In the genomic region with DNA sequence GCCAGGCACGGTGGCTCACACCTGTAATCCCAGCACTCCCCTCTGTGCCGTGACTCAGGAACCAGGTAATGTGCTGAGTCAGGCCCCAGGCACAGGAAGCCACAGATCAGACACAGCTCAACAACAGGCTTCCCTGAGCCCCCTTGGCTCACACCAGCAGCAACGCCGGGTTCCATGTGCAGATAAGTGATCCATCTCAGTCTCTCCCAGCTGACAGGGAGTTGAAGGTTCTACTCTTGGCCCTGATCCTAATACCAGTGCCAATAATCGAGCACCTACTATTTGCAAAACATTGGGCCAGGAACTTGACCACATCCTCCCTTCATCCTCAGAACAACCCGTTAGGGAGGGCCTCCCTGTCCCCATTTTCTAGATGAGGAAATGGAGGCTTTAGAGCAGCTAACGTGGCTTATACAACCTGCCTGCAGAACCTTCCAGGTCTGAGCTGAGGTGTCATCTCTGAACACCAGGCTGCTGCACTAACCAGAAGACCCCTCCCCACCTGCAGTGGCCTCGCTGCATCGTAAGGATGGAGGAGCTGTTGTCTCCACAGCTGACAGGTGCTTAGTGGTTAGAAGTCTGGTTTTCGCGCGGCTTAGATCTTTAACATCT, we compare ENCODE assay signal across 8 cellular contexts.
A peak's percentile ranks its signal among the peaks of the same experiment; 100 is the strongest.
DNase-seq lines count a peak whose midpoint lies in the region; ATAC-seq and TF ChIP-seq lines count a peak whose summit lies in the region.
"Had no signal": no experiment of that assay in that cellular context is flagged by ENCODE, and none has a peak within 500 bp of the region (broad histone marks: within the 10 kb centered on the region; RNA-seq: fewer than 3 reads in every experiment).

No MANE protein-coding gene starts in this region.

- ATAC-seq in GM21786 (IDR thresholded peaks at IDR 0.05; ENCODE audit: unreplicated experiment) = peak; percentile 27
- peak; percentile 63 for ATAC-seq in central memory CD8-positive, alpha-beta T cell (replicated peaks; ENCODE audit: extremely low read depth, poor library complexity, severe bottlenecking)

- peaks cover 40% of the 10 kb centered on the region for H3K36me3 Mint-ChIP-seq in central memory CD8-positive, alpha-beta T cell (ENCODE audit: insufficient read depth)

- TF ChIP-seq POLR2A in transverse colon (IDR thresholded peaks at IDR 0.05) = no peak

- intact Hi-C loops in transverse colon (cut with DNase I; ENCODE audit: low total_unique reads) = no loop called here

- no peak for TF ChIP-seq EP300 in transverse colon (IDR thresholded peaks at IDR 0.05; ENCODE audit: low read depth)

- H3K9me3 Mint-ChIP-seq in central memory CD8-positive, alpha-beta T cell = no peaks in the 10 kb centered on the region

- TF ChIP-seq CTCF in transverse colon (IDR thresholded peaks at IDR 0.05) = no peak

- H3K27ac Mint-ChIP-seq in central memory CD8-positive, alpha-beta T cell (ENCODE audit: low read depth) = peak overlapping the region; percentile 96

- in situ Hi-C loops in transverse colon (cut with MboI; ENCODE audit: low pct_ligation_motif_present in 1 of 4, low pct_unique_long_range_greater_than_20kb in 1 of 4, low sequenced_read_pairs in 3 of 4) = no loop called here

- H3K4me1 ChIP-seq in transverse colon = no peaks in the 10 kb centered on the region

- no peak overlapping the region for H3K4me3 ChIP-seq in transverse colon
- H3K4me3 ChIP-seq: coronary artery had no signal

- no peaks in the 10 kb centered on the region for H3K36me3 ChIP-seq in transverse colon

- H3K27ac ChIP-seq in transverse colon = peak overlapping the region in 1 of 4 donors; percentile 21
- H3K27ac ChIP-seq: coronary artery had no signal

- WGBS in transverse colon (ENCODE audit: low coverage in 1 of 2), 2 donors = 71 to 92% methylated on average over 4 to 12 of the region's 12 CpGs

- peaks cover 53% of the 10 kb centered on the region for H3K4me1 Mint-ChIP-seq in central memory CD8-positive, alpha-beta T cell

- H3K4me3 Mint-ChIP-seq in central memory CD8-positive, alpha-beta T cell = peak overlapping the region; percentile 89

- H3K27me3 ChIP-seq in transverse colon = no peaks in the 10 kb centered on the region

- H3K9me3 ChIP-seq in transverse colon = no peaks in the 10 kb centered on the region

- DNase-seq in T-helper 2 cell (peak; percentile 36 to 89 (median 73)), transverse colon (peak; percentile 44), GM03348 (ENCODE audit: low spot score) (no peak), UCSD-AML1 (lab: John Stamatoyannopoulos, UW; ENCODE audit: unreplicated experiment) (no peak), LoVo (ENCODE audit: low spot score) (no peak)
- peak in 1 of 2 donors; percentile 66 for DNase-seq in central memory CD8-positive, alpha-beta T cell (ENCODE audit: low spot score in 2 of 2)

- H3K27me3 Mint-ChIP-seq in central memory CD8-positive, alpha-beta T cell = no peaks in the 10 kb centered on the region

Comparison
In these comparisons a context has a peak if more than half of its experiments do, and no peak if none do; other contexts are left out.
1. DNase-seq: peak in T-helper 2 cell (5 of 5) and transverse colon (single experiment); none in GM03348 (single experiment), UCSD-AML1 (single experiment) and LoVo (single experiment).